In genomic region chr3:17183951-17184550, GRCh38 we compare ENCODE assay signal across 1 cellular context.
TF ChIP-seq lines count a peak whose summit lies in the region.

No MANE protein-coding gene starts in this region.

TF ChIP-seq in IMR-90, 13 proteins besides CTCF, POLR2A, EP300 and RAD21:
- TF ChIP-seq ELK1 (IDR thresholded peaks at IDR 0.05; ENCODE audit: borderline replicate concordance, low read depth, low read length) (no peak), RCOR1 (IDR thresholded peaks at IDR 0.05; ENCODE audit: insufficient replicate concordance, low read length) (no peak), MAZ (IDR thresholded peaks at IDR 0.05; ENCODE audit: borderline replicate concordance, low read depth, low read length) (no peak), MAFK (IDR thresholded peaks at IDR 0.05; ENCODE audit: low read depth, low read length) (peak; percentile 90), CEBPB (IDR thresholded peaks at IDR 0.05; ENCODE audit: low read depth, low read length) (no peak), SMC3 (IDR thresholded peaks at IDR 0.05; ENCODE audit: low read depth, low read length) (no peak), BHLHE40 (IDR thresholded peaks at IDR 0.05; ENCODE audit: low read depth, low read length) (no peak), CHD1 (IDR thresholded peaks at IDR 0.05; ENCODE audit: low read depth, low read length) (no peak), RFX5 (IDR thresholded peaks at IDR 0.05; ENCODE audit: low read depth, low read length) (no peak), USF2 (IDR thresholded peaks at IDR 0.05; ENCODE audit: low read depth, low read length) (no peak), NFE2L2 (IDR thresholded peaks at IDR 0.05; ENCODE audit: low read depth, low read length) (peak; percentile 93)
